Comparison of ENCODE assay signal across 11 cellular contexts in the genomic region with DNA sequence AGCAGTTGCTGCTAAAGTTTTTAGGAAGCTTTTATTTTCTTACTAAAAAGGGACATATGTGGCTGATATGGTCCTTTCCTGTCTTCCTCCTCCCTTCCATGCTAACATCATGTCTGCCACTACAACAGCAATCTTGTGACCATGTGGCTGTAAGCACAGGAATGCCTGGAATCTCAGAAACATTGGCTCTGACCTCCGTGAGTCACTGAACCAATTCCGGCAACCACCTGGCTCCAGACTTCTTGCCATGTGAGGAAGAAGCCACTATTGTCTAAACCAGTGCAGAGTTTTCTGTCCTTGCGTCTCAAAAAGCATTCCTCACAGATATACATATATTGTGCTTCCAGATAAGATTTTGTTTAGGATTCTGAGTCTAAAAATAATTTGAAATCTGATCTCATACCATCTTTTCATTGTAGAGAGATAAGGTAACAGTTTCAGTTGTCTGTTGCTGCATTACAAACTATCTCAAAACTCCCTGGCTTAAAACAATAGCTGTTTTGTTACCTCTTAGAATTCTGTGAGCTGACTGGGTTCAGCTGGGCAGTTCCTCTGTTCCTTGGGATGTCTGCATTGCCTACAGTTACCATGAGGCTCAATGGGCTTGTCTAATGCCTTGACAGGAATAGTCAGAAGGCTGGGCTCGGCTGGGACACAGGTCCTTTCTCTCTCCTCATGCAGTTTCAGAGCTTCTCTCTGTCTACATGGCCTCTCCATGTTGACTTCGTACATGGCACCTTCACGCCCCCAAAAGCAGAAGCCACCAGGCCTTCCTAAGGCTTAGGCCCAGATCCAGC.
A peak's percentile ranks its signal among the peaks of the same experiment; 100 is the strongest.
DNase-seq lines count a peak whose midpoint lies in the region; ATAC-seq, FAIRE-seq and TF ChIP-seq lines count a peak whose summit lies in the region.
"Had no signal": no experiment of that assay in that cellular context is flagged by ENCODE, and none has a peak within 500 bp of the region (broad histone marks: within the 10 kb centered on the region; RNA-seq: fewer than 3 reads in every experiment).

No MANE protein-coding gene starts in this region.

- intact Hi-C loops in pancreas (cut with DNase I), result no loop called here
- intact Hi-C loops in naive thymus-derived CD4-positive, alpha-beta T cell (cut with micrococcal nuclease), result no loop called here

- DNase-seq in Daoy (ENCODE audit: low read depth) (peak; percentile 90), SW480 (ENCODE audit: low spot score) (peak; percentile 93), pancreas (peak in 3 of 6 donors; percentile 36 to 52 (median 49)), NAMALWA (ENCODE audit: low spot score) (no peak)
- no peak for DNase-seq in naive thymus-derived CD4-positive, alpha-beta T cell
- DNase-seq: stimulated activated CD4-positive, alpha-beta T cell treated with anti-CD3 and anti-CD28 coated beads, Interleukin-2, amount 100 ng/mL, for 48 hours had no signal

- TF ChIP-seq CTCF in gastroesophageal sphincter (IDR thresholded peaks at IDR 0.05) (no peak), pancreas (IDR thresholded peaks at IDR 0.05) (no peak)

- H3K4me1 Mint-ChIP-seq in naive thymus-derived CD4-positive, alpha-beta T cell, result no peaks in the 10 kb centered on the region

- H3K4me3 Mint-ChIP-seq in naive thymus-derived CD4-positive, alpha-beta T cell, result no peak overlapping the region
- H3K4me3 Mint-ChIP-seq: brain had no signal

- no peaks in the 10 kb centered on the region for H3K36me3 ChIP-seq in gastroesophageal sphincter
- H3K36me3 ChIP-seq in pancreas, result no peaks in the 10 kb centered on the region
- no peaks in the 10 kb centered on the region for H3K36me3 ChIP-seq in naive thymus-derived CD4-positive, alpha-beta T cell (ENCODE audit: control insufficient read depth in 2 of 3, insufficient read depth in 3 of 3, low read length in 3 of 3)

- TF ChIP-seq POLR2A in gastroesophageal sphincter (IDR thresholded peaks at IDR 0.05) (no peak), GM18505 (IDR thresholded peaks at IDR 0.05; ENCODE audit: borderline replicate concordance, extremely low read depth, insufficient read depth, insufficient read length) (no peak)

- FAIRE-seq in pancreas (lab: Jason Lieb, UNC), result no peak
- FAIRE-seq: G401.6 had no signal

- H3K9me3 ChIP-seq in gastroesophageal sphincter, result no peaks in the 10 kb centered on the region
- no peaks in the 10 kb centered on the region for H3K9me3 ChIP-seq in pancreas
- no peaks in the 10 kb centered on the region for H3K9me3 ChIP-seq in naive thymus-derived CD4-positive, alpha-beta T cell (ENCODE audit: control insufficient read depth in 2 of 3, low read length in 3 of 3)

- POLR2A ChIA-PET in naive thymus-derived CD4-positive, alpha-beta T cell (lab: Charles Lee), result no interaction called here

- no peak for TF ChIP-seq EP300 in gastroesophageal sphincter (IDR thresholded peaks at IDR 0.05)

- H3K27ac ChIP-seq in gastroesophageal sphincter (peak overlapping the region; percentile 21 to 63 (median 53)), pancreas (peak overlapping the region in 3 of 4 donors; percentile 18 to 73 (median 51))
- H3K27ac ChIP-seq in naive thymus-derived CD4-positive, alpha-beta T cell (ENCODE audit: low read depth, low read length), result no peak overlapping the region

- peaks cover 0 to 14% (median 5%) of the 10 kb centered on the region in 5 donors for H3K27me3 Mint-ChIP-seq in naive thymus-derived CD4-positive, alpha-beta T cell
- H3K27me3 Mint-ChIP-seq: brain had no signal

- H3K27ac Mint-ChIP-seq in naive thymus-derived CD4-positive, alpha-beta T cell, result no peak overlapping the region

- CTCF ChIA-PET in naive thymus-derived CD4-positive, alpha-beta T cell (lab: Charles Lee), result no interaction called here

- WGBS in gastroesophageal sphincter (ENCODE audit: low coverage in 1 of 2), 2 donors, result 12 to 54% methylated on average over 2 to 6 of the region's 6 CpGs
- 59 to 66% methylated on average over 6 of the region's 6 CpGs for WGBS in pancreas, 2 donors

- H3K4me1 ChIP-seq in gastroesophageal sphincter (peaks cover 0 to 11% (median 0%) of the 10 kb centered on the region in 3 donors), pancreas (no peaks in the 10 kb centered on the region)
- H3K4me1 ChIP-seq in naive thymus-derived CD4-positive, alpha-beta T cell (ENCODE audit: control insufficient read depth in 2 of 2, insufficient read depth in 2 of 2, low read length in 2 of 2), result no peaks in the 10 kb centered on the region

- ATAC-seq in gastroesophageal sphincter, result peak; percentile 81
- peak; percentile 61 to 96 (median 85) for ATAC-seq in pancreas
- no peak for ATAC-seq in GM19455 (IDR thresholded peaks at IDR 0.05; ENCODE audit: unreplicated experiment)
- no peak for ATAC-seq in GM18505 (IDR thresholded peaks at IDR 0.05; ENCODE audit: unreplicated experiment)
- ATAC-seq in naive thymus-derived CD4-positive, alpha-beta T cell, result no peak

- no peaks in the 10 kb centered on the region for H3K27me3 ChIP-seq in gastroesophageal sphincter
- no peaks in the 10 kb centered on the region for H3K27me3 ChIP-seq in pancreas
- no peaks in the 10 kb centered on the region for H3K27me3 ChIP-seq in naive thymus-derived CD4-positive, alpha-beta T cell (ENCODE audit: control insufficient read depth in 2 of 2, insufficient read depth in 2 of 2, low read length in 2 of 2)

- no peaks in the 10 kb centered on the region for H3K36me3 Mint-ChIP-seq in naive thymus-derived CD4-positive, alpha-beta T cell
- H3K36me3 Mint-ChIP-seq: brain had no signal

- H3K9me3 Mint-ChIP-seq in naive thymus-derived CD4-positive, alpha-beta T cell, result no peaks in the 10 kb centered on the region
- H3K9me3 Mint-ChIP-seq: brain had no signal

- H3K4me3 ChIP-seq in gastroesophageal sphincter, result no peak overlapping the region
- no peak overlapping the region for H3K4me3 ChIP-seq in pancreas
- H3K4me3 ChIP-seq in naive thymus-derived CD4-positive, alpha-beta T cell (ENCODE audit: low read length), result no peak overlapping the region

Comparison
In these comparisons a context has a peak if more than half of its experiments do, and no peak if none do; other contexts are left out.
1. DNase-seq: peak in Daoy (single experiment) and SW480 (single experiment); none in NAMALWA (single experiment) and naive thymus-derived CD4-positive, alpha-beta T cell (0 of 9).
2. ATAC-seq: peak in gastroesophageal sphincter (single experiment) and pancreas (4 of 4); none in GM19455 (single experiment), GM18505 (single experiment) and naive thymus-derived CD4-positive, alpha-beta T cell (single experiment).